In the genomic region with DNA sequence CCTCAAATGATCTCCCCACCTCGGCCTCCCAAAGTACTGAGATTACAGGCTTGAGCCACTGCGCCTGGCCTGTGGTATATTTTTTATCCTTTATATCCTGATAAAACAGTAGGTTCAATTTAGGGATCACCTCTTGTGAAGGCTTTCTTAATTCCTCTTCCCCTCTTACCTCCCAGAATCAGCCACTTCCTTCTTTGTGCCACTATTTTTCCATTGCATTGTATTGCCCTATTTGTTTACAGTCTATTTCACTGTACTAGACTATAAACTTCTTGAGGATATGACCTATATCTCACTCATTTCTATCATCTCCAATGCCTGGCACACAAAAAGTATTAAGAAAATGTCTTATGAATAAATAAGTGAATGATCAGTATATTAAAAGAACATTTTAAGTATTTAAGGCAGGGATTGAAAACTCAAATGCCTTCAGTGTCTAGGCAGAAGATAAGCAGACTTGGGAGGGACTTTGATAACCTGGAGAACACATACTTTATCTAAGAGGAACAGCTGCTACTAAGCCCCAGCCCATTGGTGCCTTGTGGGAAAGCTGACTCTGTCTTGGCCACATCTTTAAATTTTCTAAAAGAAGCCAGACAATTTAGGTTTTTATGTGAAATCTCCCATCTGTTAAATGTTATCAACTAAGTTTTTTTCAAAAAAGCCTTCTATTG, we compare ENCODE assay signal across 25 cellular contexts.
DNase-seq lines count a peak whose midpoint lies in the region; ATAC-seq, FAIRE-seq and TF ChIP-seq lines count a peak whose summit lies in the region.
"Had no signal": no experiment of that assay in that cellular context is flagged by ENCODE, and none has a peak within 500 bp of the region (broad histone marks: within the 10 kb centered on the region; RNA-seq: fewer than 3 reads in every experiment).

No MANE protein-coding gene starts in this region.

- in situ Hi-C loops in K562 (cut with MboI) = no loop called here

- no TSS peak for BruUV-seq in K562 (replicated peaks; lab: Mats Ljungman, UMichigan)

- H3K4me1 Mint-ChIP-seq in type B pancreatic cell (ENCODE audit: unreplicated experiment) = no peaks in the 10 kb centered on the region
- H3K4me1 Mint-ChIP-seq in endodermal cell = no peaks in the 10 kb centered on the region

- intact Hi-C loops in K562 (cut with micrococcal nuclease) (loop anchor here (5.0 kb wide), 1 partner anchor 82 kb away; the partner anchor contains the start of gene OGT), Right ventricle myocardium inferior (cut with DNase I) (loop anchor here (10.0 kb wide), 1 partner anchor 66 kb away; no protein-coding TSS in a partner anchor)

- H3K27me3 Mint-ChIP-seq in type B pancreatic cell (no peaks in the 10 kb centered on the region), endodermal cell (ENCODE audit: insufficient read depth) (no peaks in the 10 kb centered on the region)
- H3K27me3 Mint-ChIP-seq: CD4-positive, alpha-beta T cell had no signal

- CTCF ChIA-PET in A549 (lab: Yijun Ruan, JAX) = no interaction called here
- CTCF ChIA-PET in K562 (lab: Yijun Ruan, JAX; ENCODE audit: low intra/inter-chr PET ratio) = no interaction called here

- H3K27ac ChIP-seq in A549 (no peak overlapping the region), K562 (ENCODE audit: extremely low read depth, low read depth, low read length) (peak overlapping the region; percentile 78), endodermal cell (ENCODE audit: low read depth, low read length) (no peak overlapping the region)
- H3K27ac ChIP-seq: BLaER1 treated with 17β-estradiol and CSF1 and Interleukin-3, amounts not matched to agents 10 nM and 100 nM had no signal

- TF ChIP-seq POLR2A in A549 (IDR thresholded peaks at IDR 0.05; ENCODE audit: low read length) (no peak), K562 (conservative IDR thresholded peaks at IDR 0.05) (no peak)

- H3K4me2 ChIP-seq in A549 (no peak overlapping the region), K562 (ENCODE audit: insufficient read depth, low read length) (no peak overlapping the region)
- H3K4me2 ChIP-seq: BLaER1 treated with 17β-estradiol and CSF1 and Interleukin-3, amounts not matched to agents 10 nM and 100 nM had no signal

- H3K27me3 ChIP-seq in K562 (ENCODE audit: control insufficient read depth in 2 of 2, insufficient read depth in 2 of 2, low read length in 2 of 2) (no peaks in the 10 kb centered on the region), endodermal cell (ENCODE audit: control insufficient read depth, insufficient read depth, low read length, poor library complexity, severe bottlenecking) (no peaks in the 10 kb centered on the region)

- H3K9me1 ChIP-seq in K562 (ENCODE audit: control insufficient read depth, insufficient read depth, low read length) = no peaks in the 10 kb centered on the region

- H3K27ac Mint-ChIP-seq in type B pancreatic cell = no peak overlapping the region
- no peak overlapping the region for H3K27ac Mint-ChIP-seq in endodermal cell
- H3K27ac Mint-ChIP-seq: CD4-positive, alpha-beta T cell had no signal

- H3K4me3 Mint-ChIP-seq in type B pancreatic cell = no peak overlapping the region
- H3K4me3 Mint-ChIP-seq in endodermal cell = no peak overlapping the region
- H3K4me3 Mint-ChIP-seq: CD4-positive, alpha-beta T cell had no signal

- WGBS in A549 (ENCODE audit: missing lambda C conversion rate) = 98% methylated on average over 2 of the region's 2 CpGs
- 11% methylated on average over 2 of the region's 2 CpGs for WGBS in K562 (ENCODE audit: insufficient coverage, low coverage, missing lambda C conversion rate)
- WGBS in endodermal cell (ENCODE audit: insufficient coverage in 1 of 2, insufficient read length in 1 of 2), 2 experiments = 85% methylated on average over 2 of the region's 2 CpGs; no CpG with 5 or more reads in 1 of the 2 experiments

- H3K9me3 ChIP-seq in A549 (no peaks in the 10 kb centered on the region), K562 (replicated peaks; ENCODE audit: control insufficient read depth, insufficient read depth, low read depth, low read length) (no peaks in the 10 kb centered on the region), endodermal cell (ENCODE audit: control insufficient read depth, low read length) (no peaks in the 10 kb centered on the region)

- H2AFZ ChIP-seq in K562 (ENCODE audit: low read depth, low read length) = no peak overlapping the region

- H3K4me3 ChIP-seq in A549 = no peak overlapping the region
- H3K4me3 ChIP-seq in K562 = no peak overlapping the region
- no peak overlapping the region for H3K4me3 ChIP-seq in endodermal cell (ENCODE audit: low read length)
- H3K4me3 ChIP-seq: BLaER1 treated with 17β-estradiol and CSF1 and Interleukin-3, amounts not matched to agents 10 nM and 100 nM had no signal

- TF ChIP-seq CTCF in A549 (IDR thresholded peaks at IDR 0.05) (no peak), K562 (IDR thresholded peaks at IDR 0.05 in 2 of 3, conservative IDR thresholded peaks at IDR 0.05 in 1 of 3; ENCODE audit: insufficient read depth in 2 of 3, low read depth in 1 of 3, low read length in 3 of 3) (no peak), type B pancreatic cell (conservative IDR thresholded peaks at IDR 0.05) (no peak), endodermal cell (conservative IDR thresholded peaks at IDR 0.05) (no peak)

- TF ChIP-seq RAD21 in A549 (conservative IDR thresholded peaks at IDR 0.05 in 1 of 2, IDR thresholded peaks at IDR 0.05 in 1 of 2) = no peak
- TF ChIP-seq RAD21 in K562 (CRISPR knock-in tag; conservative IDR thresholded peaks at IDR 0.05 in 1 of 2, IDR thresholded peaks at IDR 0.05 in 1 of 2) = no peak

- H4K20me1 ChIP-seq in K562 (replicated peaks; ENCODE audit: control insufficient read depth, insufficient read depth, low read length) = no peaks in the 10 kb centered on the region
- H4K20me1 ChIP-seq: BLaER1 treated with 17β-estradiol and CSF1 and Interleukin-3, amounts not matched to agents 10 nM and 100 nM had no signal

- no peak for TF ChIP-seq EP300 in A549 (IDR thresholded peaks at IDR 0.05)
- peak; percentile 94 for TF ChIP-seq EP300 in K562 (IDR thresholded peaks at IDR 0.05; ENCODE audit: low read length)

- peak overlapping the region in 1 of 2 experiments; percentile 53; a peak in 2 of 4 replicates for H3K9ac ChIP-seq in K562 (ENCODE audit: insufficient read depth in 1 of 2, low read depth in 2 of 2, low read length in 2 of 2)
- no peak overlapping the region for H3K9ac ChIP-seq in endodermal cell (ENCODE audit: extremely low read depth, low read length, poor library complexity, severe bottlenecking)
- H3K9ac ChIP-seq: BLaER1 treated with 17β-estradiol and CSF1 and Interleukin-3, amounts not matched to agents 10 nM and 100 nM had no signal

- H3K36me3 Mint-ChIP-seq in type B pancreatic cell (peaks cover 6% of the 10 kb centered on the region), endodermal cell (ENCODE audit: low read depth) (peaks cover 48% of the 10 kb centered on the region)

- H3K79me2 ChIP-seq in K562 (ENCODE audit: control insufficient read depth, insufficient read depth, low read length) = no peaks in the 10 kb centered on the region

- H3K36me3 ChIP-seq in K562 (ENCODE audit: control insufficient read depth, insufficient read depth, low read length) = peaks cover 54% of the 10 kb centered on the region
- peaks cover 48% of the 10 kb centered on the region for H3K36me3 ChIP-seq in endodermal cell (ENCODE audit: control insufficient read depth, insufficient read depth, low read length)

- POLR2A ChIA-PET in A549 (lab: Yijun Ruan, JAX) (interaction anchor here (0.6 kb wide), 1 partner anchor 84 kb away, joined by 4 read pairs; the partner anchor contains the start of gene TAF1), K562 (lab: Yijun Ruan, JAX) (interaction anchor here (0.7 kb wide), 1 partner anchor 148 kb away, joined by 3 read pairs; no protein-coding TSS in a partner anchor)

- no peaks in the 10 kb centered on the region for H3K4me1 ChIP-seq in A549
- H3K4me1 ChIP-seq in K562 (replicated peaks in 1 of 2; ENCODE audit: control insufficient read depth in 2 of 2, insufficient read depth in 2 of 2, low read length in 2 of 2) = peaks cover 18 to 20% of the 10 kb centered on the region in 2 experiments; a peak in 4 of 5 replicates
- no peaks in the 10 kb centered on the region for H3K4me1 ChIP-seq in endodermal cell (ENCODE audit: control insufficient read depth, insufficient read depth, low read length)
- H3K4me1 ChIP-seq: BLaER1 treated with 17β-estradiol and CSF1 and Interleukin-3, amounts not matched to agents 10 nM and 100 nM had no signal

- no peaks in the 10 kb centered on the region for H3K9me3 Mint-ChIP-seq in type B pancreatic cell
- peaks cover 48% of the 10 kb centered on the region for H3K9me3 Mint-ChIP-seq in endodermal cell
- H3K9me3 Mint-ChIP-seq: CD4-positive, alpha-beta T cell had no signal

- ATAC-seq in A549 = no peak
- peak; percentile 93 for ATAC-seq in K562
- ATAC-seq in Right ventricle myocardium inferior = no peak
- ATAC-seq: HCT116 had no signal

- FAIRE-seq in A549 (lab: Jason Lieb, UNC) = peak; percentile 51
- peak; percentile 85 for FAIRE-seq in K562 (lab: Jason Lieb, UNC)
- FAIRE-seq: GM12892, GM19239 had no signal

- DNase-seq in A549 (ENCODE audit: low read depth in 1 of 2, low spot score in 1 of 2) (no peak), NCI-H82 treated with DMSO at 0.1 percent for 48 hours (lab: John Stamatoyannopoulos, UW; ENCODE audit: unreplicated experiment) (peak; percentile 15), K562 (ENCODE audit: extremely low read depth in 1 of 4, low spot score in 3 of 4) (peak; percentile 74 to 86 (median 78)), myocyte (ENCODE audit: low read depth) (peak; percentile 21), type B pancreatic cell (ENCODE audit: extremely low spot score, unreplicated experiment) (no peak), Right ventricle myocardium inferior (ENCODE audit: missing footprints) (no peak), endodermal cell (no peak)
- DNase-seq: AML-193; CD4-positive, alpha-beta T cell; COR-L47; DMS79 treated with DMSO at 0.1 percent for 48 hours; IMR-90; NCI-H1092 treated with DMSO at 0.1 percent for 48 hours; NCI-H1436; NCI-H187; NCI-H2171 treated with DMSO at 0.1 percent for 48 hours; NCI-H524; NCI-H748 treated with DMSO at 0.1 percent for 48 hours; NK-92 treated with Interleukin-12 subunit alpha and Interleukin-12 subunit beta, amount 100 ng/mL, for 24 hours; RPMI8226; SHP77 treated with DMSO at 0.1 percent for 48 hours had no signal

TF ChIP-seq in A549, 52 proteins besides CTCF, POLR2A, EP300 and RAD21 (continues in another document):
- TF ChIP-seq MAZ (IDR thresholded peaks at IDR 0.05; ENCODE audit: borderline replicate concordance, low read depth, low read length) (no peak), NPAS2 (CRISPR knock-in tag; IDR thresholded peaks at IDR 0.05; ENCODE audit: borderline replicate concordance) (no peak), EHMT2 (IDR thresholded peaks at IDR 0.05; ENCODE audit: low read depth) (no peak), GATA3 (IDR thresholded peaks at IDR 0.05; ENCODE audit: borderline replicate concordance) (no peak), HEYL (CRISPR knock-in tag; IDR thresholded peaks at IDR 0.05) (no peak)

TF ChIP-seq in K562, 482 proteins besides CTCF, POLR2A, EP300 and RAD21 (continues in another document):
- no peak for TF ChIP-seq ELF4 (CRISPR knock-in tag; IDR thresholded peaks at IDR 0.05)
- peak in 1 of 2 experiments; percentile 57; a peak in 1 of 4 replicates for TF ChIP-seq ARNT (IDR thresholded peaks at IDR 0.05)
- peak; percentile 95 for TF ChIP-seq SMARCE1 (IDR thresholded peaks at IDR 0.05)
- no peak for TF ChIP-seq CHD4 (IDR thresholded peaks at IDR 0.05; ENCODE audit: insufficient read depth, insufficient replicate concordance, low read depth, low read length, poor library complexity, severe bottlenecking)

Comparison
In these comparisons a context has a peak if more than half of its experiments do, and no peak if none do; other contexts are left out.
1. DNase-seq: peak in NCI-H82 treated with DMSO at 0.1 percent for 48 hours (single experiment), K562 (4 of 4) and myocyte (single experiment); none in A549 (0 of 2), type B pancreatic cell (single experiment), Right ventricle myocardium inferior (single experiment) and endodermal cell (single experiment).
2. Of the 35 proteins assayed by ChIP-seq in both K562 and A549: peak only in K562: EP300, ESRRA, HDAC2, KDM1A and RNF2; only in A549: none; in both: none; in neither: 28; mixed calls (peak in some experiments, not most) for 2.